In genomic region chr4:182885022-182885737, GRCh38 we compare ENCODE assay signal across 2 cellular contexts.
TF ChIP-seq lines count a peak whose summit lies in the region.

No MANE protein-coding gene starts in this region.

TF ChIP-seq in Ishikawa, 13 proteins besides CTCF, POLR2A, EP300 and RAD21:
- TF ChIP-seq TEAD4 (IDR thresholded peaks at IDR 0.05) = no peak
- TF ChIP-seq, protein P1, sequence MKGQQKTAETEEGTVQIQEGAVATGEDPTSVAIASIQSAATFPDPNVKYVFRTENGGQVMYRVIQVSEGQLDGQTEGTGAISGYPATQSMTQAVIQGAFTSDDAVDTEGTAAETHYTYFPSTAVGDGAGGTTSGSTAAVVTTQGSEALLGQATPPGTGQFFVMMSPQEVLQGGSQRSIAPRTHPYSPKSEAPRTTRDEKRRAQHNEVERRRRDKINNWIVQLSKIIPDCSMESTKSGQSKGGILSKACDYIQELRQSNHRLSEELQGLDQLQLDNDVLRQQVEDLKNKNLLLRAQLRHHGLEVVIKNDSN (IDR thresholded peaks at IDR 0.05) = 0 out of 2 replicates have a peak, but pooled peaks have one; percentile 11
- no peak for TF ChIP-seq FOXM1 (IDR thresholded peaks at IDR 0.05; ENCODE audit: borderline replicate concordance, low read depth)

TF ChIP-seq in H1, 55 proteins besides CTCF, POLR2A, EP300 and RAD21:
- TF ChIP-seq USF2 (IDR thresholded peaks at IDR 0.05; ENCODE audit: low read length) = peak; percentile 13; the same call in 1 of the 2 replicates
- no peak for TF ChIP-seq BRCA1 (IDR thresholded peaks at IDR 0.05; ENCODE audit: low read depth, low read length)
